ENCODE assay signal across 23 cellular contexts in genomic region chr3:94032187-94032586, GRCh38. TPM values are rescaled to one million over a fixed set of nuclear protein-coding genes. Genes with fewer than 3 reads are reported as not detected.
DNase-seq lines count a peak whose midpoint lies in the region; ATAC-seq and TF ChIP-seq lines count a peak whose summit lies in the region.
"Had no signal": no experiment of that assay in that cellular context is flagged by ENCODE, and none has a peak within 500 bp of the region (broad histone marks: within the 10 kb centered on the region; RNA-seq: fewer than 3 reads in every experiment).

No MANE protein-coding gene starts in this region.

- H2AFZ ChIP-seq in mesenchymal stem cell (ENCODE audit: low read depth, low read length): no peak overlapping the region
- H2AFZ ChIP-seq: GM23338 had no signal

- CTCF ChIA-PET in Caco-2 (lab: Charles Lee): no interaction called here

- no peak overlapping the region for H2BK120ac ChIP-seq in mesenchymal stem cell (ENCODE audit: low read depth, low read length)

- peaks cover 13% of the 10 kb centered on the region for H3K4me1 Mint-ChIP-seq in HFFc6 (ENCODE audit: low read depth)
- no peaks in the 10 kb centered on the region for H3K4me1 Mint-ChIP-seq in Caco-2 (ENCODE audit: low read depth, unreplicated experiment)
- H3K4me1 Mint-ChIP-seq: CD8-positive, alpha-beta memory T cell had no signal

- H2AK5ac ChIP-seq in mesenchymal stem cell (ENCODE audit: low read length, severe bottlenecking): no peak overlapping the region

- H3K4me1 ChIP-seq in mesenchymal stem cell (ENCODE audit: control insufficient read depth, insufficient read depth, low read depth, low read length) (no peaks in the 10 kb centered on the region), Caco-2 (peaks cover 4% of the 10 kb centered on the region; the same call in 1 of the 2 replicates), tibial nerve (no peaks in the 10 kb centered on the region)
- H3K4me1 ChIP-seq: A549, HAP-1, SJCRH30 had no signal

- H2BK5ac ChIP-seq in mesenchymal stem cell (ENCODE audit: low read depth, low read length, poor library complexity, severe bottlenecking): no peak overlapping the region

- H3K23ac ChIP-seq in mesenchymal stem cell (ENCODE audit: low read length in 2 of 2): no peak overlapping the region

- no peak overlapping the region for H3K18ac ChIP-seq in mesenchymal stem cell (ENCODE audit: low read depth in 1 of 2, low read length in 2 of 2)

- H3K27me3 ChIP-seq in mesenchymal stem cell (ENCODE audit: control insufficient read depth in 1 of 2, insufficient read depth in 1 of 2, low read length in 2 of 2) (no peaks in the 10 kb centered on the region), Caco-2 (replicated peaks; ENCODE audit: control insufficient read depth, insufficient read depth, low read length) (no peaks in the 10 kb centered on the region), tibial nerve (no peaks in the 10 kb centered on the region)
- H3K27me3 ChIP-seq: MG63, SJCRH30 had no signal

- no peak overlapping the region for H3K14ac ChIP-seq in mesenchymal stem cell (ENCODE audit: low read length in 2 of 2)

- no peak overlapping the region for H3K4me2 ChIP-seq in mesenchymal stem cell (ENCODE audit: low read length, poor library complexity, severe bottlenecking)
- H3K4me2 ChIP-seq: A549, GM23338 had no signal

- no TSS peak for BruUV-seq in Caco-2 (replicated peaks; lab: Mats Ljungman, UMichigan)

- no peak overlapping the region for H2BK15ac ChIP-seq in mesenchymal stem cell (ENCODE audit: low read depth, poor library complexity, severe bottlenecking)

- H3K36me3 Mint-ChIP-seq in HFFc6 (ENCODE audit: low read depth) (no peaks in the 10 kb centered on the region; the same call in 1 of the 2 replicates), Caco-2 (ENCODE audit: insufficient read depth, unreplicated experiment) (no peaks in the 10 kb centered on the region)

- H4K91ac ChIP-seq in mesenchymal stem cell (ENCODE audit: low read length): no peak overlapping the region

- peaks cover 0 to 3% of the 10 kb centered on the region in 2 experiments for H3K36me3 ChIP-seq in mesenchymal stem cell (ENCODE audit: control insufficient read depth in 1 of 2, insufficient read depth in 2 of 2, low read depth in 1 of 2, low read length in 2 of 2)
- no peaks in the 10 kb centered on the region for H3K36me3 ChIP-seq in Caco-2 (ENCODE audit: control insufficient read depth, insufficient read depth, low read length)
- H3K36me3 ChIP-seq in tibial nerve: no peaks in the 10 kb centered on the region
- H3K36me3 ChIP-seq: HAP-1, MG63 had no signal

- TF ChIP-seq CTCF in HFFc6 (IDR thresholded peaks at IDR 0.05) (no peak), choroid plexus epithelial cell (conservative IDR thresholded peaks at IDR 0.05; ENCODE audit: low read depth, low read length) (no peak), Caco-2 (IDR thresholded peaks at IDR 0.05; ENCODE audit: insufficient read depth in 1 of 2, low read depth in 1 of 2, low read length in 1 of 2, severe bottlenecking in 1 of 2, unreplicated experiment in 1 of 2) (no peak), tibial nerve (IDR thresholded peaks at IDR 0.05) (no peak)

- H3K4ac ChIP-seq in mesenchymal stem cell (ENCODE audit: low read depth in 1 of 2, low read length in 2 of 2): no peak overlapping the region

- intact Hi-C loops in Caco-2 (cut with micrococcal nuclease; ENCODE audit: unreplicated experiment) (no loop called here), Right ventricle myocardium superior (cut with DNase I) (no loop called here)

- POLR2A ChIA-PET in Caco-2 (lab: Charles Lee): no interaction called here

- H2BK12ac ChIP-seq in mesenchymal stem cell (ENCODE audit: low read length in 2 of 2): no peak overlapping the region

- H3K9ac ChIP-seq in mesenchymal stem cell (ENCODE audit: low read length): no peak overlapping the region

- H3K9me3 Mint-ChIP-seq in HFFc6 (no peaks in the 10 kb centered on the region), Caco-2 (ENCODE audit: unreplicated experiment) (no peaks in the 10 kb centered on the region)
- H3K9me3 Mint-ChIP-seq: CD8-positive, alpha-beta memory T cell; GM23338 had no signal

- no peak for TF ChIP-seq EP300 in tibial nerve (IDR thresholded peaks at IDR 0.05)

- WGBS in mesenchymal stem cell: 96% methylated on average over 5 of the region's 6 CpGs
- 97 to 99% methylated on average over 6 of the region's 6 CpGs for WGBS in tibial nerve, 2 donors

- H3K4me3 Mint-ChIP-seq in HFFc6 (no peak overlapping the region), Caco-2 (ENCODE audit: unreplicated experiment) (no peak overlapping the region)
- H3K4me3 Mint-ChIP-seq: CD8-positive, alpha-beta memory T cell; GM23338 had no signal

- peak overlapping the region; percentile 2; the same call in 1 of the 2 replicates for H3K27ac Mint-ChIP-seq in HFFc6
- no peak overlapping the region for H3K27ac Mint-ChIP-seq in Caco-2 (ENCODE audit: unreplicated experiment)
- H3K27ac Mint-ChIP-seq: GM23338 had no signal

- ATAC-seq in Right ventricle myocardium superior (ENCODE audit: poor library complexity): no peak
- ATAC-seq: A549, GM23338, Panc1 had no signal

- H4K8ac ChIP-seq in mesenchymal stem cell (ENCODE audit: low read length): no peak overlapping the region

- H3K4me3 ChIP-seq in choroid plexus epithelial cell (ENCODE audit: low read depth, low read length) (no peak overlapping the region), mesenchymal stem cell (ENCODE audit: insufficient read depth in 1 of 2, low read depth in 1 of 2, low read length in 2 of 2) (no peak overlapping the region), Caco-2 (ENCODE audit: low read depth, low read length) (no peak overlapping the region), tibial nerve (no peak overlapping the region)
- H3K4me3 ChIP-seq: A549, GM23338, HAP-1, MG63, SJCRH30 had no signal

- no peak for TF ChIP-seq POLR2A in tibial nerve (IDR thresholded peaks at IDR 0.05)

- H3K27me3 Mint-ChIP-seq in HFFc6 (ENCODE audit: insufficient read depth) (no peaks in the 10 kb centered on the region), Caco-2 (ENCODE audit: insufficient read depth, unreplicated experiment) (no peaks in the 10 kb centered on the region)
- H3K27me3 Mint-ChIP-seq: CD8-positive, alpha-beta memory T cell had no signal

- H3K9me3 ChIP-seq in mesenchymal stem cell (ENCODE audit: control insufficient read depth, low read length): no peaks in the 10 kb centered on the region
- H3K9me3 ChIP-seq in Caco-2: no peaks in the 10 kb centered on the region
- no peaks in the 10 kb centered on the region for H3K9me3 ChIP-seq in tibial nerve
- H3K9me3 ChIP-seq: A549, HAP-1, MG63, SJCRH30 had no signal

- DNase-seq in AG20443 (ENCODE audit: low spot score) (peak; percentile 11), HFFc6 (peak; percentile 17), choroid plexus epithelial cell (ENCODE audit: low read depth) (peak; percentile 6), mesenchymal stem cell (peak; percentile 11), Caco-2 (no peak), Right ventricle myocardium superior (no peak), tibial nerve (ENCODE audit: low spot score in 2 of 2) (no peak)
- DNase-seq: CD8-positive, alpha-beta memory T cell; DMS53; Kasumi-1; MG63; NCI-H1417; NCI-H1694 treated with DMSO at 0.1 percent for 48 hours; NCI-H2081 treated with DMSO at 0.1 percent for 48 hours; NCI-H2171 treated with DMSO at 0.1 percent for 48 hours; NCI-H524 treated with DMSO at 0.1 percent for 48 hours; NCI-H82; SJCRH30 had no signal

- H3K79me1 ChIP-seq in mesenchymal stem cell (replicated peaks; ENCODE audit: low read length, poor library complexity, severe bottlenecking): peaks cover 3% of the 10 kb centered on the region

- no peak overlapping the region for H3K27ac ChIP-seq in mesenchymal stem cell (ENCODE audit: low read length, poor library complexity, severe bottlenecking)
- no peak overlapping the region for H3K27ac ChIP-seq in tibial nerve
- H3K27ac ChIP-seq: A549, C4-2B, SJCRH30 had no signal

RNA-seq across cellular contexts. Expression of gene STX19, which starts 3.8 kb away (rescaled TPM):
- not detected for total RNA-seq in HFFc6 (2021; fragmentation: NEBNext Ultra II Directional; extraction: Animal tissue kit (Norgen Biotek cat#: 25700))
- polyA plus RNA-seq in mesenchymal stem cell (2013, experiment 1 of 2): not detected
- polyA plus RNA-seq in mesenchymal stem cell (2013, experiment 2 of 2): not detected
- total RNA-seq in Caco-2 (2022): not detected in 2 replicates
- total RNA-seq in Right ventricle myocardium superior: not detected
- not detected for total RNA-seq in tibial nerve
- total RNA-seq: CD8-positive, alpha-beta memory T cell; GM23338; SJCRH30 had no signal
- polyA plus RNA-seq: CD8-positive, alpha-beta memory T cell had no signal

RNA-seq across cellular contexts. Expression of gene DHFR2, which starts 30.5 kb away (rescaled TPM):
- 1 to 10 TPM; 3.0 to 4.7 (median 3.6) TPM for total RNA-seq in HFFc6 (2021; fragmentation: NEBNext Ultra II Directional; extraction: Animal tissue kit (Norgen Biotek cat#: 25700))
- polyA plus RNA-seq in mesenchymal stem cell (2013, experiment 1 of 2): 4.5 TPM
- polyA plus RNA-seq in mesenchymal stem cell (2013, experiment 2 of 2): 4.5 TPM
- 3.3 and 3.7 TPM in 2 replicates for total RNA-seq in Caco-2 (2022)
- 2.7 TPM for total RNA-seq in Right ventricle myocardium superior
- total RNA-seq in tibial nerve: 1 to 10 TPM; 3.9 to 8.5 (median 4.9) TPM

RNA-seq across cellular contexts. Expression of gene NSUN3, which starts 30.7 kb away (rescaled TPM):
- total RNA-seq in HFFc6 (2021; fragmentation: NEBNext Ultra II Directional; extraction: Animal tissue kit (Norgen Biotek cat#: 25700)): 1 to 10 TPM; 6.1 to 8.8 (median 7.2) TPM
- 4.4 TPM for polyA plus RNA-seq in mesenchymal stem cell (2013, experiment 1 of 2)
- 4.3 TPM for polyA plus RNA-seq in mesenchymal stem cell (2013, experiment 2 of 2)
- total RNA-seq in Caco-2 (2022) (7.1 and 9.6 TPM in 2 replicates), Right ventricle myocardium superior (4.0 TPM), tibial nerve (10 to 100 TPM in 2 of 4 donors, 1 to 10 TPM in 2; 6.6 to 16.0 (median 9.0) TPM)

RNA-seq across cellular contexts. Expression of gene ARL13B, which starts 52.2 kb away (rescaled TPM):
- 10 to 100 TPM in 1 of 6 experiments, 1 to 10 TPM in 5; 5.0 to 10.6 (median 8.5) TPM for total RNA-seq in HFFc6 (2021; fragmentation: NEBNext Ultra II Directional; extraction: Animal tissue kit (Norgen Biotek cat#: 25700))
- polyA plus RNA-seq in mesenchymal stem cell (2013, experiment 1 of 2): 12.3 TPM
- polyA plus RNA-seq in mesenchymal stem cell (2013, experiment 2 of 2): 12.1 TPM
- total RNA-seq in Caco-2 (2022) (7.6 and 7.7 TPM in 2 replicates), Right ventricle myocardium superior (3.0 TPM), tibial nerve (10 to 100 TPM; 14.1 to 34.7 (median 24.6) TPM)

RNA-seq across cellular contexts. Expression of gene PROS1, which starts 58.5 kb away (rescaled TPM):
- total RNA-seq in HFFc6 (2021; fragmentation: NEBNext Ultra II Directional; extraction: Animal tissue kit (Norgen Biotek cat#: 25700)): 1 to 10 TPM; 1.1 to 2.0 (median 1.7) TPM
- polyA plus RNA-seq in mesenchymal stem cell (2013, experiment 1 of 2): 51.3 TPM
- 55.4 TPM for polyA plus RNA-seq in mesenchymal stem cell (2013, experiment 2 of 2)
- 19.4 and 23.4 TPM in 2 replicates for total RNA-seq in Caco-2 (2022)
- 19.8 TPM for total RNA-seq in Right ventricle myocardium superior
- total RNA-seq in tibial nerve: 100 to 1,000 TPM; 179 to 416 (median 314) TPM
- polyA plus RNA-seq: CD8-positive, alpha-beta memory T cell had no signal

Comparison
In these comparisons a context has a peak if more than half of its experiments do, and no peak if none do; other contexts are left out.
1. DNase-seq: peak in AG20443 (single experiment), HFFc6 (single experiment), choroid plexus epithelial cell (single experiment) and mesenchymal stem cell (single experiment); none in Caco-2 (0 of 2), Right ventricle myocardium superior (single experiment) and tibial nerve (0 of 2).